In the genomic region with DNA sequence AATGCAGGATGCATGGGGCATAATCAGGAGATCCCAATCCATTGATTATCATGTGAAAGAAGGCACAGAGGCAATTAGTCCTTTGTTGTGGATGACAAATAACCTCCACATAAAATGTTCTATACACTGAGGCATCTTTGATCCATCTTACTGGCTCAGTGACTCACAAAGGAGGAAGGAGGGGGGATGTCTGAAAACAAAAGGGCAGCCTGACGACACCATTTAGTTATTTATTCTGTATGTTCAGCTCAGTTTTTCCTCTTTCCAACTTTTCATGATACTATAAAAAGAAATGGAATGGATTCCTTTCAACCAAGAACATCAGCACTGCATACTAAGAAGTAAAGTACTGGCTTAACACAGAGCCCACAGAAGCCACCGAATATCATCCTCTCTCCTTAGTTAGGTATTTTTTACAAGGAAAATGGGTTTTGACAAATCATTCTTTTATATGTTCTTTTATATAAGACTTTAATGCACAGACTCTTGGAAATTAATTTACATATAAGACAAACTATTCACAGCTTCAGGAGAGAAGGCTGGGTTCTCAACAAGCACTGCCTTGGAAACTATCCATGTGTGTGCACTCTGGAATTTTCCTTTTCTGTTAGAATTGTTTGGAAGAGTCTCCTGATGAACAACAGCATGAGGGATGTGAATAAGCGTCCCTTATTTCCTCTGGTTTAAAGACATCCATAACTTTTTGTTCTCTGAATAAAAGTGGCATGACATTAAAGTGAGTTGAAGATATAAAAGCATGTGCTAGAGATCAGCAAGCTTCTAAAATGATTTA, we compare ENCODE assay signal across 12 cellular contexts.
DNase-seq lines count a peak whose midpoint lies in the region; ATAC-seq and TF ChIP-seq lines count a peak whose summit lies in the region.
"Had no signal": no experiment of that assay in that cellular context is flagged by ENCODE, and none has a peak within 500 bp of the region (broad histone marks: within the 10 kb centered on the region; RNA-seq: fewer than 3 reads in every experiment).

No MANE protein-coding gene starts in this region.

- no peaks in the 10 kb centered on the region for H3K27me3 ChIP-seq in ovary

- WGBS in ovary, 3 donors, result 15 to 21% (median 20%) methylated on average over 3 of the region's 3 CpGs

- H3K27ac ChIP-seq in ovary, result peak overlapping the region; percentile 34 to 80

- H3K36me3 ChIP-seq in ovary, result no peaks in the 10 kb centered on the region

- no peak for TF ChIP-seq EP300 in ovary (IDR thresholded peaks at IDR 0.05)

- no peak for TF ChIP-seq POLR2A in ovary (IDR thresholded peaks at IDR 0.05)

- H3K4me1 ChIP-seq in ovary (ENCODE audit: insufficient read depth), result peaks cover 28% of the 10 kb centered on the region

- H3K4me3 ChIP-seq in ovary, result no peak overlapping the region

- ATAC-seq in esophagus mucosa (peak; percentile 33), GM21447 (IDR thresholded peaks at IDR 0.05; ENCODE audit: unreplicated experiment) (no peak), HG03139 (IDR thresholded peaks at IDR 0.05; ENCODE audit: unreplicated experiment) (no peak)

- no peak for TF ChIP-seq CTCF in ovary (IDR thresholded peaks at IDR 0.05)

- intact Hi-C loops in ovary (cut with DNase I), result no loop called here

- DNase-seq in GM03348 (ENCODE audit: low spot score) (peak; percentile 60), RPMI7951 (ENCODE audit: low read depth) (peak; percentile 60), ovary (no peak)
- DNase-seq in stimulated activated CD4-positive, alpha-beta T cell treated with anti-CD3 and anti-CD28 coated beads, Interleukin-15, amount 100 ng/mL, for 24 hours, result no peak
- no peak for DNase-seq in activated CD4-positive, CD25-positive, alpha-beta regulatory T cell (lab: John Stamatoyannopoulos, UW)
- DNase-seq: activated B cell treated with CpG ODN at 0.5 μM for 24 hours, cerebellar nuclear complex, kidney, NCI-H774 had no signal

- H3K9me3 ChIP-seq in ovary, result no peaks in the 10 kb centered on the region

Comparison
In these comparisons a context has a peak if more than half of its experiments do, and no peak if none do; other contexts are left out.
1. DNase-seq: peak in GM03348 (single experiment) and RPMI7951 (single experiment); none in ovary (0 of 5), stimulated activated CD4-positive, alpha-beta T cell treated with anti-CD3 and anti-CD28 coated beads, Interleukin-15, amount 100 ng/mL, for 24 hours (single experiment) and activated CD4-positive, CD25-positive, alpha-beta regulatory T cell (0 of 4).